In genomic region chr5:67373518-67373917, GRCh38 we compare ENCODE assay signal across 26 cellular contexts.
DNase-seq lines count a peak whose midpoint lies in the region; ATAC-seq, FAIRE-seq and TF ChIP-seq lines count a peak whose summit lies in the region.
"Had no signal": no experiment of that assay in that cellular context is flagged by ENCODE, and none has a peak within 500 bp of the region (broad histone marks: within the 10 kb centered on the region; RNA-seq: fewer than 3 reads in every experiment).

No MANE protein-coding gene starts in this region.

- TF ChIP-seq EP300 in HepG2 (IDR thresholded peaks at IDR 0.05; ENCODE audit: low read depth in 2 of 2, low read length in 2 of 2) (no peak), HepG2 (CRISPR knock-in tag; IDR thresholded peaks at IDR 0.05; ENCODE audit: borderline replicate concordance) (no peak)

- H3K36me3 ChIP-seq in liver (ENCODE audit: control insufficient read depth in 4 of 4, insufficient read depth in 3 of 4, low read depth in 1 of 4, low read length in 3 of 4), result no peaks in the 10 kb centered on the region
- H3K36me3 ChIP-seq in HepG2 (replicated peaks in 1 of 2; ENCODE audit: control insufficient read depth in 1 of 2, insufficient read depth in 2 of 2, low read length in 2 of 2), result no peaks in the 10 kb centered on the region
- H3K36me3 ChIP-seq: BE2C, BLaER1 had no signal

- in situ Hi-C loops in HepG2 (cut with HindIII; ENCODE audit: extremely low pct_ligation_motif_present, low pct_unique_long_range_greater_than_20kb), result no loop called here
- in situ Hi-C loops in ACHN (cut with HindIII; ENCODE audit: low pct_ligation_motif_present, low pct_unique_long_range_greater_than_20kb, low sequenced_read_pairs), result no loop called here

- H2AFZ ChIP-seq in HepG2 (ENCODE audit: low read length), result no peak overlapping the region

- POLR2A ChIA-PET in HepG2 (lab: Yijun Ruan, JAX), result no interaction called here

- peaks cover 4 to 20% (median 16%) of the 10 kb centered on the region in 4 donors for H3K4me1 ChIP-seq in liver (ENCODE audit: control insufficient read depth in 4 of 4, insufficient read depth in 4 of 4, low read length in 3 of 4)
- H3K4me1 ChIP-seq in HepG2 (ENCODE audit: insufficient read depth, low read length), result no peaks in the 10 kb centered on the region
- H3K4me1 ChIP-seq: A549, BLaER1 had no signal

- no peak for TF ChIP-seq RAD21 in liver (IDR thresholded peaks at IDR 0.05)
- TF ChIP-seq RAD21 in HepG2 (CRISPR knock-in tag; IDR thresholded peaks at IDR 0.05), result no peak

- H3K9me3 ChIP-seq in liver (ENCODE audit: control insufficient read depth in 4 of 4, low read length in 3 of 4) (no peaks in the 10 kb centered on the region), HepG2 (ENCODE audit: low read length) (no peaks in the 10 kb centered on the region)
- H3K9me3 ChIP-seq: A549, BE2C, BLaER1 had no signal

- H3K27ac ChIP-seq in liver (ENCODE audit: low read depth in 1 of 2, low read length in 2 of 2) (peak overlapping the region in 1 of 2 donors; percentile 29), HepG2 (ENCODE audit: extremely low read length, insufficient read depth, low read length) (no peak overlapping the region)
- H3K27ac ChIP-seq: 22Rv1, A549, BLaER1 had no signal

- FAIRE-seq in HepG2 (lab: Jason Lieb, UNC), result no peak
- FAIRE-seq: A549, GM12878, GM12892, GM18507 had no signal

- no peaks in the 10 kb centered on the region for H4K20me1 ChIP-seq in HepG2 (ENCODE audit: insufficient read depth, low read length)
- H4K20me1 ChIP-seq: BLaER1 had no signal

- DNase-seq in HepG2 (ENCODE audit: low spot score) (no peak), NCI-H69 (lab: John Stamatoyannopoulos, UW) (peak; percentile 54), left lobe of liver (ENCODE audit: low spot score) (no peak), SKM-1 treated with dmso at 0.1 percent for 144 hours (lab: John Stamatoyannopoulos, UW; ENCODE audit: unreplicated experiment) (no peak), ACHN (no peak)
- DNase-seq: BE2C; C1 segment of cervical spinal cord; CD4-positive, alpha-beta memory T cell; CD4-positive, CD25-positive, alpha-beta regulatory T cell; CD8-positive, alpha-beta memory T cell; COR-L47; DMS 273 treated with DMSO at 0.1 percent for 48 hours; DMS153; DMS53; DMS79; DND-41; EL; GDM1 had no signal

- H3K4me2 ChIP-seq in HepG2 (ENCODE audit: low read depth, low read length), result no peak overlapping the region
- H3K4me2 ChIP-seq: A549, BLaER1 had no signal

- H3K27me3 ChIP-seq in liver (ENCODE audit: control insufficient read depth in 4 of 4, insufficient read depth in 4 of 4, low read length in 3 of 4), result no peaks in the 10 kb centered on the region
- H3K27me3 ChIP-seq in HepG2 (ENCODE audit: control insufficient read depth in 1 of 2, insufficient read depth in 2 of 2, low read length in 2 of 2), result no peaks in the 10 kb centered on the region; a peak in 1 of 5 replicates
- H3K27me3 ChIP-seq: BE2C, BLaER1 had no signal

- TF ChIP-seq POLR2A in HepG2 (IDR thresholded peaks at IDR 0.05; ENCODE audit: insufficient read depth in 1 of 2, low read depth in 2 of 2, low read length in 2 of 2), result no peak

- WGBS in liver, result 38% methylated on average over 1 of the region's 1 CpG
- WGBS in HepG2 (ENCODE audit: low lambda C conversion rate), result 4% methylated on average over 1 of the region's 1 CpG

- no peak overlapping the region for H3K9ac ChIP-seq in liver (ENCODE audit: low read depth in 1 of 2, low read length in 2 of 2)
- no peak overlapping the region for H3K9ac ChIP-seq in HepG2 (ENCODE audit: insufficient read depth, low read depth, low read length)
- H3K9ac ChIP-seq: BLaER1 had no signal

- no peaks in the 10 kb centered on the region for H3K79me2 ChIP-seq in HepG2 (ENCODE audit: insufficient read depth, low read length)

- no TSS peak for BruUV-seq in HepG2 (replicated peaks; lab: Mats Ljungman, UMichigan)

- intact Hi-C loops in HepG2 (cut with micrococcal nuclease; ENCODE audit: unreplicated experiment), result no loop called here

- H3K4me3 ChIP-seq in liver (ENCODE audit: low read depth in 1 of 3, low read length in 3 of 3), result no peak overlapping the region
- H3K4me3 ChIP-seq in HepG2 (replicated peaks in 1 of 3; ENCODE audit: insufficient read depth in 1 of 3, low read depth in 2 of 3, low read length in 3 of 3), result no peak overlapping the region
- H3K4me3 ChIP-seq: A549, BLaER1, GM12878 had no signal

- CTCF ChIA-PET in HepG2 (lab: Yijun Ruan, JAX; ENCODE audit: low intra/inter-chr PET ratio, low total read pairs), result no interaction called here

- no peak for TF ChIP-seq CTCF in liver (IDR thresholded peaks at IDR 0.05; ENCODE audit: low read depth, low read length, missing input control)
- no peak for TF ChIP-seq CTCF in HepG2 (CRISPR knock-in tag; IDR thresholded peaks at IDR 0.05)

- ATAC-seq in HepG2 (no peak), left lobe of liver (peak; percentile 61), GM18873 (IDR thresholded peaks at IDR 0.05; ENCODE audit: low FRiP score, unreplicated experiment) (no peak)
- ATAC-seq: A549, GM12878 had no signal

TF ChIP-seq in liver, 16 proteins besides CTCF, POLR2A, EP300 and RAD21:
- TF ChIP-seq TAF1 (conservative IDR thresholded peaks at IDR 0.05) (no peak), YY1 (IDR thresholded peaks at IDR 0.05) (peak; percentile 1), FOXA1 (IDR thresholded peaks at IDR 0.05) (no peak), JUND (IDR thresholded peaks at IDR 0.05) (peak; percentile 32 to 71), HNF4A (conservative IDR thresholded peaks at IDR 0.05) (peak in 1 of 2 donors; percentile 56)
- TF ChIP-seq, protein P1, sequence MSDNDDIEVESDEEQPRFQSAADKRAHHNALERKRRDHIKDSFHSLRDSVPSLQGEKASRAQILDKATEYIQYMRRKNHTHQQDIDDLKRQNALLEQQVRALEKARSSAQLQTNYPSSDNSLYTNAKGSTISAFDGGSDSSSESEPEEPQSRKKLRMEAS (IDR thresholded peaks at IDR 0.05), result peak; percentile 29
- TF ChIP-seq, protein P2, sequence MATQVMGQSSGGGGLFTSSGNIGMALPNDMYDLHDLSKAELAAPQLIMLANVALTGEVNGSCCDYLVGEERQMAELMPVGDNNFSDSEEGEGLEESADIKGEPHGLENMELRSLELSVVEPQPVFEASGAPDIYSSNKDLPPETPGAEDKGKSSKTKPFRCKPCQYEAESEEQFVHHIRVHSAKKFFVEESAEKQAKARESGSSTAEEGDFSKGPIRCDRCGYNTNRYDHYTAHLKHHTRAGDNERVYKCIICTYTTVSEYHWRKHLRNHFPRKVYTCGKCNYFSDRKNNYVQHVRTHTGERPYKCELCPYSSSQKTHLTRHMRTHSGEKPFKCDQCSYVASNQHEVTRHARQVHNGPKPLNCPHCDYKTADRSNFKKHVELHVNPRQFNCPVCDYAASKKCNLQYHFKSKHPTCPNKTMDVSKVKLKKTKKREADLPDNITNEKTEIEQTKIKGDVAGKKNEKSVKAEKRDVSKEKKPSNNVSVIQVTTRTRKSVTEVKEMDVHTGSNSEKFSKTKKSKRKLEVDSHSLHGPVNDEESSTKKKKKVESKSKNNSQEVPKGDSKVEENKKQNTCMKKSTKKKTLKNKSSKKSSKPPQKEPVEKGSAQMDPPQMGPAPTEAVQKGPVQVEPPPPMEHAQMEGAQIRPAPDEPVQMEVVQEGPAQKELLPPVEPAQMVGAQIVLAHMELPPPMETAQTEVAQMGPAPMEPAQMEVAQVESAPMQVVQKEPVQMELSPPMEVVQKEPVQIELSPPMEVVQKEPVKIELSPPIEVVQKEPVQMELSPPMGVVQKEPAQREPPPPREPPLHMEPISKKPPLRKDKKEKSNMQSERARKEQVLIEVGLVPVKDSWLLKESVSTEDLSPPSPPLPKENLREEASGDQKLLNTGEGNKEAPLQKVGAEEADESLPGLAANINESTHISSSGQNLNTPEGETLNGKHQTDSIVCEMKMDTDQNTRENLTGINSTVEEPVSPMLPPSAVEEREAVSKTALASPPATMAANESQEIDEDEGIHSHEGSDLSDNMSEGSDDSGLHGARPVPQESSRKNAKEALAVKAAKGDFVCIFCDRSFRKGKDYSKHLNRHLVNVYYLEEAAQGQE (IDR thresholded peaks at IDR 0.05), result no peak

TF ChIP-seq in HepG2, 621 proteins besides CTCF, POLR2A, EP300 and RAD21 (continues in another document):
- TF ChIP-seq U2AF2 (IDR thresholded peaks at IDR 0.05; ENCODE audit: low read depth, low read length) (no peak), IKZF4 (CRISPR knock-in tag; IDR thresholded peaks at IDR 0.05; ENCODE audit: borderline replicate concordance, low read depth, not compliant biosample characterization) (no peak)
